ENCODE assay signal across 1 cellular context in genomic region chr17:39636927-39637736, GRCh38.
A peak's percentile ranks its signal among the peaks of the same experiment; 100 is the strongest.
TF ChIP-seq lines count a peak whose summit lies in the region.

STARD3 (plus strand) TSS chr17:39637144; CDS start chr17:39653532, 16,388 bp downstream.

TF ChIP-seq in GM12878, 131 proteins besides CTCF, POLR2A, EP300 and RAD21 (continued from another document and continues in another):
- TF ChIP-seq E2F4 (IDR thresholded peaks at IDR 0.05; ENCODE audit: low read depth, low read length) (no peak), POLR2AphosphoS2 (IDR thresholded peaks at IDR 0.05; ENCODE audit: low read depth, low read length) (no peak), RCOR1 (conservative IDR thresholded peaks at IDR 0.05; ENCODE audit: low read depth, low read length) (no peak), USF2 (IDR thresholded peaks at IDR 0.05; ENCODE audit: borderline replicate concordance, low read depth, low read length) (no peak), CUX1 (IDR thresholded peaks at IDR 0.05; ENCODE audit: insufficient replicate concordance, low read depth, low read length) (no peak), IRF3 (IDR thresholded peaks at IDR 0.05) (no peak), SUZ12 (IDR thresholded peaks at IDR 0.05; ENCODE audit: unreplicated experiment) (no peak), HDAC6 (IDR thresholded peaks at IDR 0.05; ENCODE audit: unreplicated experiment) (no peak), CBFB (IDR thresholded peaks at IDR 0.05; ENCODE audit: low read depth) (no peak), CREB1 (IDR thresholded peaks at IDR 0.05; ENCODE audit: low read depth) (peak; percentile 64; the same call in 1 of the 2 replicates), JUND (IDR thresholded peaks at IDR 0.05; ENCODE audit: low read depth, low read length) (no peak), ZNF622 (IDR thresholded peaks at IDR 0.05) (no peak), SP1 (IDR thresholded peaks at IDR 0.05; ENCODE audit: low read depth, low read length) (peak; percentile 45), POU2F2 (IDR thresholded peaks at IDR 0.05; ENCODE audit: borderline replicate concordance, low read depth, low read length) (no peak; the same call in 2 of the 3 replicates), CEBPZ (IDR thresholded peaks at IDR 0.05; ENCODE audit: low read depth, low read length) (no peak), PAX5 (IDR thresholded peaks at IDR 0.05; ENCODE audit: borderline replicate concordance, low read depth, low read length) (no peak), CEBPB (IDR thresholded peaks at IDR 0.05; ENCODE audit: borderline replicate concordance in 1 of 2, low read depth in 2 of 2, low read length in 2 of 2) (no peak), SREBF2 (IDR thresholded peaks at IDR 0.05; ENCODE audit: low read length) (no peak), PML (IDR thresholded peaks at IDR 0.05; ENCODE audit: low read length) (no peak), ZBTB33 (IDR thresholded peaks at IDR 0.05) (no peak), RFX5 (IDR thresholded peaks at IDR 0.05; ENCODE audit: low read depth, low read length) (no peak), STAT3 (IDR thresholded peaks at IDR 0.05; ENCODE audit: low read depth, low read length) (no peak), KLF5 (IDR thresholded peaks at IDR 0.05; ENCODE audit: partially characterized antibody) (no peak), TCF12 (IDR thresholded peaks at IDR 0.05; ENCODE audit: low read depth, low read length) (peak; percentile 48; the same call in 1 of the 2 replicates), MEF2B (IDR thresholded peaks at IDR 0.05; ENCODE audit: partially characterized antibody, poor library complexity, severe bottlenecking) (peak; percentile 36), HDAC2 (IDR thresholded peaks at IDR 0.05) (no peak), EGR1 (IDR thresholded peaks at IDR 0.05; ENCODE audit: borderline replicate concordance in 1 of 2, low read depth in 2 of 2, low read length in 2 of 2) (peak; percentile 4 to 21; a peak in 2 of 3 replicates), BACH1 (IDR thresholded peaks at IDR 0.05; ENCODE audit: borderline replicate concordance) (no peak; the same call in 1 of the 2 replicates), RELB (IDR thresholded peaks at IDR 0.05; ENCODE audit: low read depth) (peak; percentile 87), MTA3 (IDR thresholded peaks at IDR 0.05; ENCODE audit: borderline replicate concordance, low read length) (no peak), IRF5 (IDR thresholded peaks at IDR 0.05; ENCODE audit: borderline replicate concordance) (no peak), RUNX3 (IDR thresholded peaks at IDR 0.05; ENCODE audit: low read length) (peak; percentile 78), KDM1A (IDR thresholded peaks at IDR 0.05; ENCODE audit: borderline replicate concordance) (no peak), PRDM15 (CRISPR knock-in tag; IDR thresholded peaks at IDR 0.05) (no peak), NFIC (IDR thresholded peaks at IDR 0.05; ENCODE audit: low read depth, low read length) (no peak), SIX5 (IDR thresholded peaks at IDR 0.05; ENCODE audit: low read depth, low read length, severe bottlenecking) (peak; percentile 47), ZZZ3 (IDR thresholded peaks at IDR 0.05; ENCODE audit: control insufficient read depth, insufficient read length, low read depth) (no peak), ZNF24 (IDR thresholded peaks at IDR 0.05) (no peak), FOXM1 (IDR thresholded peaks at IDR 0.05; ENCODE audit: low read depth, low read length) (no peak), IKZF1 (conservative IDR thresholded peaks at IDR 0.05) (peak; percentile 89), GABPA (IDR thresholded peaks at IDR 0.05; ENCODE audit: low read depth) (peak; percentile 91), ETV6 (conservative IDR thresholded peaks at IDR 0.05 in 1 of 2, IDR thresholded peaks at IDR 0.05 in 1 of 2; ENCODE audit: borderline replicate concordance in 1 of 2, low read depth in 1 of 2) (no peak)
